In genomic region chr20:38671186-38671585, GRCh38 we compare ENCODE assay signal across 26 cellular contexts. TPM values are rescaled to one million over a fixed set of nuclear protein-coding genes. Genes with fewer than 3 reads are reported as not detected.
DNase-seq lines count a peak whose midpoint lies in the region; ATAC-seq and TF ChIP-seq lines count a peak whose summit lies in the region.
"Had no signal": no experiment of that assay in that cellular context is flagged by ENCODE, and none has a peak within 500 bp of the region (broad histone marks: within the 10 kb centered on the region; RNA-seq: fewer than 3 reads in every experiment).

No MANE protein-coding gene starts in this region.

- no peak overlapping the region for H4K5ac ChIP-seq in H9 (ENCODE audit: insufficient read length, low read depth, low read length)

- POLR2A ChIA-PET in WTC11 (lab: Charles Lee), result no interaction called here

- H3K27me3 Mint-ChIP-seq in H9 (ENCODE audit: low read depth), result peaks cover 74% of the 10 kb centered on the region
- peaks cover 72% of the 10 kb centered on the region for H3K27me3 Mint-ChIP-seq in WTC11 (ENCODE audit: low read depth)
- H3K27me3 Mint-ChIP-seq in nephron progenitor cell (ENCODE audit: low read depth, poor library complexity), result peaks cover 95% of the 10 kb centered on the region

- no peak overlapping the region for H3K9ac ChIP-seq in H9 (ENCODE audit: extremely low read depth, insufficient read length, low read length)

- H3K9me3 Mint-ChIP-seq in H9 (peaks cover 0 to 6% of the 10 kb centered on the region in 2 experiments; a peak in 2 of 5 replicates), WTC11 (no peaks in the 10 kb centered on the region), nephron progenitor cell (peaks cover 3% of the 10 kb centered on the region)
- H3K9me3 Mint-ChIP-seq: activated T-helper 2 cell treated with anti-CD3 and anti-CD28 coated beads, Interferon-gamma antibody, Interleukin-2, Interleukin-4, amounts not matched to agents 10 μg/mL and 5 μg/mL and 100 μg/mL, durations not matched to agents 14 hours and 24 hours and 36 hours; central memory CD8-positive, alpha-beta T cell had no signal

- no peak overlapping the region for H2AFZ ChIP-seq in H9 (ENCODE audit: low read length)

- no peak overlapping the region for H3T11ph ChIP-seq in H9 (ENCODE audit: low read length)

- no CpG with 5 or more reads among the region's 6 CpGs for WGBS in H9 (ENCODE audit: extremely low coverage, insufficient read length, low lambda C conversion rate)

- no peaks in the 10 kb centered on the region for H3K79me1 ChIP-seq in H9 (ENCODE audit: insufficient read depth, low read depth, low read length, poor library complexity, severe bottlenecking)

- no peak overlapping the region for H4K91ac ChIP-seq in H9 (ENCODE audit: insufficient read length, low read depth, low read length)

- no peak overlapping the region for H4K8ac ChIP-seq in H9 (replicated peaks; ENCODE audit: insufficient read length, low read depth, low read length)

- H2BK15ac ChIP-seq in H9 (ENCODE audit: low read depth, low read length), result no peak overlapping the region

- H2BK120ac ChIP-seq in H9 (ENCODE audit: low read depth, low read length, poor library complexity, severe bottlenecking), result no peak overlapping the region

- peak overlapping the region in 1 of 2 experiments; percentile 45; a peak in 2 of 5 replicates for H3K4me3 Mint-ChIP-seq in H9
- no peak overlapping the region for H3K4me3 Mint-ChIP-seq in WTC11
- no peak overlapping the region for H3K4me3 Mint-ChIP-seq in nephron progenitor cell
- H3K4me3 Mint-ChIP-seq: activated naive CD8-positive, alpha-beta T cell treated with anti-CD3 and anti-CD28 coated beads for 36 hours; central memory CD8-positive, alpha-beta T cell had no signal

- no peak overlapping the region for H2BK5ac ChIP-seq in H9 (ENCODE audit: insufficient read length, low read length)

- no peaks in the 10 kb centered on the region; the same call in 1 of the 2 replicates for H3K27me3 ChIP-seq in H9 (ENCODE audit: insufficient read depth, low read length)

- no peak overlapping the region for H3K27ac ChIP-seq in H9 (ENCODE audit: insufficient read length, low read depth, low read length)
- H3K27ac ChIP-seq: ascending aorta, tibial nerve, WERI-Rb-1 had no signal

- CTCF ChIA-PET in WTC11 (lab: Charles Lee), result interaction anchor here (0.6 to 2.3 kb wide), 7 partner anchors 13 to 222 kb away, joined by 3 to 27 read pairs (median 4); partner anchors contain the start of gene SLC32A1

- no peak overlapping the region for H2BK12ac ChIP-seq in H9 (ENCODE audit: insufficient read length, low read depth, low read length)

- H3K36me3 Mint-ChIP-seq in H9 (ENCODE audit: insufficient read depth in 1 of 3, low read depth in 3 of 3) (no peaks in the 10 kb centered on the region; a peak in 1 of 7 replicates), WTC11 (no peaks in the 10 kb centered on the region), nephron progenitor cell (ENCODE audit: low read depth) (no peaks in the 10 kb centered on the region)
- H3K36me3 Mint-ChIP-seq: activated naive CD8-positive, alpha-beta T cell treated with anti-CD3 and anti-CD28 coated beads for 36 hours had no signal

- ATAC-seq in WTC11, result peak; percentile 52
- ATAC-seq in GM21360 (IDR thresholded peaks at IDR 0.05; ENCODE audit: unreplicated experiment), result no peak
- no peak for ATAC-seq in left lobe of liver
- ATAC-seq: left colon had no signal

- no peak overlapping the region for H3K14ac ChIP-seq in H9 (ENCODE audit: insufficient read depth, low read length)

- peak overlapping the region; percentile 4 for H3K4me2 ChIP-seq in H9 (ENCODE audit: insufficient read depth, insufficient read length, low read length)

- H3K4me1 Mint-ChIP-seq in H9, result peaks cover 17 to 35% of the 10 kb centered on the region in 2 experiments
- peaks cover 43% of the 10 kb centered on the region for H3K4me1 Mint-ChIP-seq in WTC11
- peaks cover 11% of the 10 kb centered on the region for H3K4me1 Mint-ChIP-seq in nephron progenitor cell

- no peak overlapping the region for H2AK5ac ChIP-seq in H9 (ENCODE audit: insufficient read length, low read length)

- no peak overlapping the region; a peak in 1 of 7 replicates for H3K27ac Mint-ChIP-seq in H9
- no peak overlapping the region for H3K27ac Mint-ChIP-seq in WTC11
- H3K27ac Mint-ChIP-seq in nephron progenitor cell, result no peak overlapping the region
- H3K27ac Mint-ChIP-seq: activated naive CD8-positive, alpha-beta T cell treated with anti-CD3 and anti-CD28 coated beads for 36 hours; activated T-helper 2 cell treated with anti-CD3 and anti-CD28 coated beads, Interferon-gamma antibody, Interleukin-2, Interleukin-4, amounts not matched to agents 10 μg/mL and 5 μg/mL and 100 μg/mL, durations not matched to agents 14 hours and 24 hours and 36 hours; CD4-positive, CD25-positive, alpha-beta regulatory T cell had no signal

- DNase-seq in H9 (peak; percentile 78), NCI-H1436 treated with DMSO at 0.1 percent for 48 hours (lab: John Stamatoyannopoulos, UW) (peak; percentile 94), WTC11 (ENCODE audit: low spot score) (peak; percentile 29), nephron progenitor cell (peak; percentile 19), SW480 (ENCODE audit: low spot score) (no peak), A172 (ENCODE audit: low spot score) (no peak), left lobe of liver (ENCODE audit: low spot score) (no peak)
- DNase-seq: activated CD4-positive, alpha-beta T cell treated with anti-CD3 and anti-CD28 coated beads, Interleukin-2, amount 50 U/mL, for 48 hours; activated CD8-positive, alpha-beta memory T cell treated with anti-CD3 and anti-CD28 coated beads, Interleukin-2, amount 50 U/mL, for 48 hours; activated naive CD8-positive, alpha-beta T cell treated with anti-CD3 and anti-CD28 coated beads for 36 hours; CD4-positive, CD25-positive, alpha-beta regulatory T cell; left colon; mesenchymal stem cell; NCI-H2171; NCI-H526; stimulated activated CD8-positive, alpha-beta memory T cell treated with anti-CD3 and anti-CD28 coated beads, Interleukin-4, amount 100 ng/mL, for 48 hours; WERI-Rb-1 had no signal

- H3K4ac ChIP-seq in H9 (ENCODE audit: low read depth, low read length), result no peak overlapping the region

- H3K4me1 ChIP-seq in H9 (ENCODE audit: insufficient read depth, low read length), result peaks cover 4% of the 10 kb centered on the region; the same call in 1 of the 2 replicates

- no peaks in the 10 kb centered on the region for H3K9me3 ChIP-seq in H9 (ENCODE audit: control insufficient read depth, low read depth, low read length)
- H3K9me3 ChIP-seq: ascending aorta, tibial nerve had no signal

- no peak overlapping the region for H3K23ac ChIP-seq in H9 (ENCODE audit: insufficient read length, low read depth, low read length)

- TF ChIP-seq CTCF in H9 (conservative IDR thresholded peaks at IDR 0.05) (no peak), WTC11 (IDR thresholded peaks at IDR 0.05) (no peak), nephron progenitor cell (IDR thresholded peaks at IDR 0.05) (no peak)

- H3K79me2 ChIP-seq in H9 (ENCODE audit: insufficient read depth, low read length), result no peaks in the 10 kb centered on the region

- no peak overlapping the region for H3K18ac ChIP-seq in H9 (ENCODE audit: insufficient read length, low read depth, low read length)

- H4K20me1 ChIP-seq in H9 (ENCODE audit: control insufficient read depth, insufficient read depth, insufficient read length), result no peaks in the 10 kb centered on the region

- no peak overlapping the region for H2BK20ac ChIP-seq in H9 (ENCODE audit: low read depth, low read length, poor library complexity, severe bottlenecking)

- H3K23me2 ChIP-seq in H9 (ENCODE audit: insufficient read length, low read depth, low read length, poor library complexity, severe bottlenecking), result peaks cover 10% of the 10 kb centered on the region

- H3K56ac ChIP-seq in H9 (ENCODE audit: insufficient read length, low read depth, low read length), result no peak overlapping the region

TF ChIP-seq in WTC11, 78 proteins besides CTCF, POLR2A, EP300 and RAD21:
- TF ChIP-seq JAZF1 (CRISPR knock-in tag; IDR thresholded peaks at IDR 0.05) (no peak), ZNF219 (CRISPR knock-in tag; IDR thresholded peaks at IDR 0.05; ENCODE audit: borderline replicate concordance) (no peak), FOXK1 (CRISPR knock-in tag; IDR thresholded peaks at IDR 0.05) (no peak), GABPB1 (CRISPR knock-in tag; IDR thresholded peaks at IDR 0.05) (no peak), E2F1 (CRISPR knock-in tag; IDR thresholded peaks at IDR 0.05) (no peak), SOX15 (CRISPR knock-in tag; IDR thresholded peaks at IDR 0.05) (no peak), KAT7 (CRISPR knock-in tag; IDR thresholded peaks at IDR 0.05; ENCODE audit: borderline replicate concordance) (no peak), E2F5 (CRISPR knock-in tag; IDR thresholded peaks at IDR 0.05) (no peak), ETV6 (CRISPR knock-in tag; IDR thresholded peaks at IDR 0.05) (no peak), MXD4 (CRISPR knock-in tag; IDR thresholded peaks at IDR 0.05; ENCODE audit: borderline replicate concordance) (no peak)
- TF ChIP-seq, protein P1, sequence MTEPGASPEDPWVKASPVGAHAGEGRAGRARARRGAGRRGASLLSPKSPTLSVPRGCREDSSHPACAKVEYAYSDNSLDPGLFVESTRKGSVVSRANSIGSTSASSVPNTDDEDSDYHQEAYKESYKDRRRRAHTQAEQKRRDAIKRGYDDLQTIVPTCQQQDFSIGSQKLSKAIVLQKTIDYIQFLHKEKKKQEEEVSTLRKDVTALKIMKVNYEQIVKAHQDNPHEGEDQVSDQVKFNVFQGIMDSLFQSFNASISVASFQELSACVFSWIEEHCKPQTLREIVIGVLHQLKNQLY (CRISPR knock-in tag; IDR thresholded peaks at IDR 0.05), result no peak
TF ChIP-seq in WTC11: peak in this region for 0.

RNA-seq across cellular contexts. Expression of gene SLC32A1, which starts 53.1 kb away (rescaled TPM):
- 0.24 and 0.33 TPM in 2 replicates for total RNA-seq in H9 (2021)
- 0.09 to 0.37 TPM (median 0.25 TPM) in 3 replicates for total RNA-seq in WTC11 (2021)
- not detected in 2 replicates for total RNA-seq in A172 (2014; rRNA removed; shearing (Covaris generic))
- not detected for total RNA-seq in left lobe of liver
- total RNA-seq: activated naive CD8-positive, alpha-beta T cell treated with anti-CD3 and anti-CD28 coated beads for 36 hours; activated T-helper 2 cell treated with anti-CD3 and anti-CD28 coated beads, Interferon-gamma antibody, Interleukin-2, Interleukin-4, amounts not matched to agents 10 μg/mL and 5 μg/mL and 100 μg/mL, durations not matched to agents 14 hours and 24 hours and 36 hours; ascending aorta; CD4-positive, CD25-positive, alpha-beta regulatory T cell; dermis microvascular lymphatic vessel endothelial cell; myocyte; omental fat pad; skeletal muscle tissue; tibial nerve had no signal

Comparison
In these comparisons a context has a peak if more than half of its experiments do, and no peak if none do; other contexts are left out.
1. DNase-seq: peak in H9 (single experiment), NCI-H1436 treated with DMSO at 0.1 percent for 48 hours (single experiment), WTC11 (single experiment) and nephron progenitor cell (single experiment); none in SW480 (single experiment), A172 (single experiment) and left lobe of liver (single experiment).